1 cellular context compared by ENCODE assay signal in genomic region chr1:206588492-206588891, GRCh38.
TF ChIP-seq lines count a peak whose summit lies in the region.

No MANE protein-coding gene starts in this region.

TF ChIP-seq in IMR-90, 13 proteins besides CTCF, POLR2A, EP300 and RAD21:
- TF ChIP-seq, protein P1, sequence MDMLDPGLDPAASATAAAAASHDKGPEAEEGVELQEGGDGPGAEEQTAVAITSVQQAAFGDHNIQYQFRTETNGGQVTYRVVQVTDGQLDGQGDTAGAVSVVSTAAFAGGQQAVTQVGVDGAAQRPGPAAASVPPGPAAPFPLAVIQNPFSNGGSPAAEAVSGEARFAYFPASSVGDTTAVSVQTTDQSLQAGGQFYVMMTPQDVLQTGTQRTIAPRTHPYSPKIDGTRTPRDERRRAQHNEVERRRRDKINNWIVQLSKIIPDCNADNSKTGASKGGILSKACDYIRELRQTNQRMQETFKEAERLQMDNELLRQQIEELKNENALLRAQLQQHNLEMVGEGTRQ (IDR thresholded peaks at IDR 0.05; ENCODE audit: low read depth, low read length) = no peak
- TF ChIP-seq SMC3 (IDR thresholded peaks at IDR 0.05; ENCODE audit: low read depth, low read length) (no peak), ELK1 (IDR thresholded peaks at IDR 0.05; ENCODE audit: borderline replicate concordance, low read depth, low read length) (no peak), CHD1 (IDR thresholded peaks at IDR 0.05; ENCODE audit: low read depth, low read length) (no peak), NFE2L2 (IDR thresholded peaks at IDR 0.05; ENCODE audit: low read depth, low read length) (no peak), RFX5 (IDR thresholded peaks at IDR 0.05; ENCODE audit: low read depth, low read length) (no peak), MAZ (IDR thresholded peaks at IDR 0.05; ENCODE audit: borderline replicate concordance, low read depth, low read length) (no peak), CEBPB (IDR thresholded peaks at IDR 0.05; ENCODE audit: low read depth, low read length) (no peak)
TF ChIP-seq in IMR-90: peak in this region for 0.
